Comparison of ENCODE assay signal across 8 cellular contexts in the genomic region with DNA sequence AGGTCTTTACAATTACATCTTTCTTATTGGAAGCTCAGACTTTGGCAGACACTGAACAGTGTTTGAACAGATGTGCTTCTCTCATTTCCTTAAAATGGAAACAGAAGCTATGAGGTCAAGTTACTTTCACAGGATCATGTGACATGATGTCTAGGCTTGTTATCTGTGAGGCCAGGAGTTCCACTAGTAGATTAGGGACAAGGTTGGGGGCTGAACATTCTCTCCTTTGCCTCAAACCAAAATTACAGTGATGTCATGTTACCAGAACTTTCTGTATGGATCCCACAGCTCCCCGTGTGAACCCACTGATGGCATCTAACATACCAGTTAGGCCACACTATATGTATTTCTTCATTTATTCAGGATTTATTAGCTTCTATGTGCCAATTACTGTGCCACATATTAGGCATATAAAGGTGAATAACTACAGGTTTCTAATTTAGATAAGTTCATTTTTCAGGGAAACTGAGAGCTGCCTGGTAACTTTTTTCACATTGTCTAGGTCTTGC.
DNase-seq lines count a peak whose midpoint lies in the region; ATAC-seq lines count a peak whose summit lies in the region.

No MANE protein-coding gene starts in this region.

- no peaks in the 10 kb centered on the region for H3K9me3 Mint-ChIP-seq in effector memory CD8-positive, alpha-beta T cell

- ATAC-seq in GM18498 (IDR thresholded peaks at IDR 0.05; ENCODE audit: unreplicated experiment) (peak; percentile 100), GM21786 (IDR thresholded peaks at IDR 0.05; ENCODE audit: unreplicated experiment) (peak; percentile 100)
- ATAC-seq in effector memory CD8-positive, alpha-beta T cell (replicated peaks) = peak; percentile 19

- DNase-seq in Kasumi-1 (lab: John Stamatoyannopoulos, UW) (peak; percentile 51 to 62), DMS114 treated with DMSO at 0.1 percent for 48 hours (lab: John Stamatoyannopoulos, UW; ENCODE audit: unreplicated experiment) (no peak), amniotic stem cell (lab: John Stamatoyannopoulos, UW) (no peak), middle frontal gyrus (ENCODE audit: extremely low spot score, low spot score) (no peak), NCI-H1436 treated with DMSO at 0.1 percent for 48 hours (lab: John Stamatoyannopoulos, UW) (no peak)
- no peak for DNase-seq in effector memory CD8-positive, alpha-beta T cell

- H3K4me1 Mint-ChIP-seq in effector memory CD8-positive, alpha-beta T cell (ENCODE audit: low read depth in 2 of 2) = no peaks in the 10 kb centered on the region

- no peak overlapping the region for H3K27ac Mint-ChIP-seq in effector memory CD8-positive, alpha-beta T cell

- H3K4me3 Mint-ChIP-seq in effector memory CD8-positive, alpha-beta T cell = no peak overlapping the region

- no peaks in the 10 kb centered on the region for H3K36me3 Mint-ChIP-seq in effector memory CD8-positive, alpha-beta T cell (ENCODE audit: insufficient read depth)

- peaks cover 12 to 20% of the 10 kb centered on the region in 2 donors for H3K27me3 Mint-ChIP-seq in effector memory CD8-positive, alpha-beta T cell

Comparison
In these comparisons a context has a peak if more than half of its experiments do, and no peak if none do; other contexts are left out.
1. ATAC-seq: peak in every context shown above with its lines; median percentile 100 in GM18498; 100 in GM21786; 19 in effector memory CD8-positive, alpha-beta T cell.
2. DNase-seq: peak in Kasumi-1 (2 of 2); none in effector memory CD8-positive, alpha-beta T cell (0 of 3), DMS114 treated with DMSO at 0.1 percent for 48 hours (single experiment), amniotic stem cell (single experiment), middle frontal gyrus (single experiment) and NCI-H1436 treated with DMSO at 0.1 percent for 48 hours (single experiment).